In the genomic region with DNA sequence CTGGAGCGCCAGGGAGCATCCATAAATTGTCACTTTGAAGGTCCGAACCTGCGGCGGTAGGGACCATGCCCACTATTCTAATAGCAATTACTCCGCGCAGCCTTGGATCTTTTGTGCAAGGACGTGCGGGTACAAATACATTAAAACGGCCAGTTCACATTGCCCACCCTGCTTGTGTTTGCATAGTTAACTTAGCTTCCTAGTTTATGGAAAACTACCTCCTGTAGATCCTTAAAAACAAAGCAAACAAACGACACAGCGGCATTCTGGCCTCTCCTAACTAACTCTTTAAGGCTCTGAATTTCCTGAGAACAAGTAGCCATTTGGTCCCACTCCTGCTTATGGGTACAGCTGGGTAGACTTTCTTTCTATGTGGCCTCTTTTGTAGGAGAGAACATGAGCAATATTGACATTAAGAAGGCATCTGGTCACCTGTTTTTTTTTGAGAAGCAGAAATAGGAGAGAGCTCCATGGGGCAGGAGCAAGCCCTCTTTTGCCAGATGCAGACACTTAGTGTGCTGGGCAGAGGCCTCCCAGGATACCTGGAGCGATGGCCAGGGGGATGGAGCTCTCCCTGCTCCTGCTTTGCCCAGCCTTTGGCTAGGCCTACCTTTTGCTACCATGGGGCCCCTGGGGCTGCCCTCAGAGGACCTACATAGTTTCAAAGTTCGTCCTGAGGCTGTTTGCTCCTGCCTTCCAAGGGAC, we compare ENCODE assay signal across 10 cellular contexts. TPM values are rescaled to one million over a fixed set of nuclear protein-coding genes. Genes with fewer than 3 reads are reported as not detected.
DNase-seq lines count a peak whose midpoint lies in the region; ATAC-seq and TF ChIP-seq lines count a peak whose summit lies in the region.
"Had no signal": no experiment of that assay in that cellular context is flagged by ENCODE, and none has a peak within 500 bp of the region (broad histone marks: within the 10 kb centered on the region; RNA-seq: fewer than 3 reads in every experiment).

No MANE protein-coding gene starts in this region.

- peak overlapping the region; percentile 36 to 76 (median 72) for H3K4me3 ChIP-seq in BLaER1 treated with 17β-estradiol and CSF1 and Interleukin-3, amounts not matched to agents 10 nM and 100 nM
- H3K4me3 ChIP-seq in H7 (ENCODE audit: insufficient read depth, low read depth, low read length) (peak overlapping the region; percentile 91), lower lobe of right lung (peak overlapping the region; percentile 51)

- ATAC-seq in activated naive CD8-positive, alpha-beta T cell treated with anti-CD3 and anti-CD28 coated beads, Interleukin-2, amount 10 ng/mL, durations not matched to agents 7 days and 5 days (ENCODE audit: low read depth): no peak
- ATAC-seq in lower lobe of right lung (no peak), HG03108 (IDR thresholded peaks at IDR 0.05; ENCODE audit: unreplicated experiment) (no peak), HG02642 (IDR thresholded peaks at IDR 0.05; ENCODE audit: poor library complexity, unreplicated experiment) (no peak)

- peak; percentile 61 for DNase-seq in H7
- DNase-seq in activated naive CD8-positive, alpha-beta T cell treated with anti-CD3 and anti-CD28 coated beads, Interleukin-2, amount 10 ng/mL, durations not matched to agents 7 days and 5 days: no peak
- no peak for DNase-seq in lower lobe of right lung
- no peak for DNase-seq in NCI-H446 treated with DMSO at 0.1 percent for 48 hours (lab: John Stamatoyannopoulos, UW)
- DNase-seq in AG08396 (ENCODE audit: low spot score): no peak

- peaks cover 32% of the 10 kb centered on the region for H3K4me1 Mint-ChIP-seq in activated naive CD8-positive, alpha-beta T cell treated with anti-CD3 and anti-CD28 coated beads, Interleukin-2, amount 10 ng/mL, durations not matched to agents 7 days and 5 days

- H3K9me3 Mint-ChIP-seq in activated naive CD8-positive, alpha-beta T cell treated with anti-CD3 and anti-CD28 coated beads, Interleukin-2, amount 10 ng/mL, durations not matched to agents 7 days and 5 days: no peaks in the 10 kb centered on the region

- H3K36me3 ChIP-seq in BLaER1 treated with 17β-estradiol and CSF1 and Interleukin-3, amounts not matched to agents 10 nM and 100 nM: peaks cover 0 to 6% (median 0%) of the 10 kb centered on the region in 11 experiments; a peak in 1 of 22 replicates
- H3K36me3 ChIP-seq in H7 (replicated peaks; ENCODE audit: control insufficient read depth, insufficient read depth, low read length) (peaks cover 5% of the 10 kb centered on the region), lower lobe of right lung (no peaks in the 10 kb centered on the region)
- H3K36me3 ChIP-seq: neutrophil had no signal

- no peak for TF ChIP-seq CTCF in lower lobe of right lung (IDR thresholded peaks at IDR 0.05)

- H3K27ac Mint-ChIP-seq in activated naive CD8-positive, alpha-beta T cell treated with anti-CD3 and anti-CD28 coated beads, Interleukin-2, amount 10 ng/mL, durations not matched to agents 7 days and 5 days: peak overlapping the region; percentile 43
- H3K27ac Mint-ChIP-seq: IgD-negative memory B cell had no signal

- intact Hi-C loops in lower lobe of right lung (cut with DNase I): no loop called here

- peak overlapping the region in 10 of 11 experiments; percentile 56 to 81 (median 77); a peak in 20 of 22 replicates for H3K27ac ChIP-seq in BLaER1 treated with 17β-estradiol and CSF1 and Interleukin-3, amounts not matched to agents 10 nM and 100 nM
- no peak overlapping the region for H3K27ac ChIP-seq in lower lobe of right lung
- H3K27ac ChIP-seq: neutrophil had no signal

- H3K4me2 ChIP-seq in BLaER1 treated with 17β-estradiol and CSF1 and Interleukin-3, amounts not matched to agents 10 nM and 100 nM: peak overlapping the region; percentile 63 to 92 (median 72)

- peak overlapping the region; percentile 42 to 84 (median 73); a peak in 21 of 22 replicates for H3K9ac ChIP-seq in BLaER1 treated with 17β-estradiol and CSF1 and Interleukin-3, amounts not matched to agents 10 nM and 100 nM

- peaks cover 0 to 18% (median 0%) of the 10 kb centered on the region in 11 experiments; a peak in 7 of 22 replicates for H3K9me3 ChIP-seq in BLaER1 treated with 17β-estradiol and CSF1 and Interleukin-3, amounts not matched to agents 10 nM and 100 nM (replicated peaks in 1 of 11)
- no peaks in the 10 kb centered on the region for H3K9me3 ChIP-seq in lower lobe of right lung
- H3K9me3 ChIP-seq: neutrophil had no signal

- POLR2A ChIA-PET in activated naive CD8-positive, alpha-beta T cell treated with anti-CD3 and anti-CD28 coated beads, Interleukin-2, amount 10 ng/mL, durations not matched to agents 7 days and 5 days (lab: Charles Lee): interaction anchor here (0.7 to 4.9 kb wide), 5 partner anchors 8 to 371 kb away, joined by 3 to 29 read pairs (median 4); a partner anchor contains a TSS

- H3K4me3 Mint-ChIP-seq in activated naive CD8-positive, alpha-beta T cell treated with anti-CD3 and anti-CD28 coated beads, Interleukin-2, amount 10 ng/mL, durations not matched to agents 7 days and 5 days: peak overlapping the region; percentile 73

- peaks cover 0 to 11% (median 4%) of the 10 kb centered on the region in 11 experiments; a peak in 10 of 22 replicates for H4K20me1 ChIP-seq in BLaER1 treated with 17β-estradiol and CSF1 and Interleukin-3, amounts not matched to agents 10 nM and 100 nM

- peaks cover 13% of the 10 kb centered on the region for H3K36me3 Mint-ChIP-seq in activated naive CD8-positive, alpha-beta T cell treated with anti-CD3 and anti-CD28 coated beads, Interleukin-2, amount 10 ng/mL, durations not matched to agents 7 days and 5 days

- H3K4me1 ChIP-seq in BLaER1 treated with 17β-estradiol and CSF1 and Interleukin-3, amounts not matched to agents 10 nM and 100 nM: peaks cover 27 to 56% (median 45%) of the 10 kb centered on the region in 10 experiments
- peaks cover 36% of the 10 kb centered on the region for H3K4me1 ChIP-seq in lower lobe of right lung

- peaks cover 21% of the 10 kb centered on the region for H3K27me3 Mint-ChIP-seq in activated naive CD8-positive, alpha-beta T cell treated with anti-CD3 and anti-CD28 coated beads, Interleukin-2, amount 10 ng/mL, durations not matched to agents 7 days and 5 days

- peaks cover 17 to 40% (median 32%) of the 10 kb centered on the region in 11 experiments for H3K27me3 ChIP-seq in BLaER1 treated with 17β-estradiol and CSF1 and Interleukin-3, amounts not matched to agents 10 nM and 100 nM
- H3K27me3 ChIP-seq in H7 (ENCODE audit: control insufficient read depth, insufficient read depth, low read length) (peaks cover 22% of the 10 kb centered on the region), lower lobe of right lung (ENCODE audit: low read depth) (peaks cover 65% of the 10 kb centered on the region)

RNA-seq across cellular contexts. Expression of a gene that starts 2.1 kb away (rescaled TPM):
- 17.8 and 29.5 TPM in 2 replicates for total RNA-seq in H7 (2014; rRNA removed; shearing (Covaris generic))
- total RNA-seq in activated naive CD8-positive, alpha-beta T cell treated with anti-CD3 and anti-CD28 coated beads, Interleukin-2, amount 10 ng/mL, durations not matched to agents 7 days and 5 days: 10 to 100 TPM; 10.9 to 14.7 TPM
- total RNA-seq in lower lobe of right lung: 10.8 TPM
